In the genomic region with DNA sequence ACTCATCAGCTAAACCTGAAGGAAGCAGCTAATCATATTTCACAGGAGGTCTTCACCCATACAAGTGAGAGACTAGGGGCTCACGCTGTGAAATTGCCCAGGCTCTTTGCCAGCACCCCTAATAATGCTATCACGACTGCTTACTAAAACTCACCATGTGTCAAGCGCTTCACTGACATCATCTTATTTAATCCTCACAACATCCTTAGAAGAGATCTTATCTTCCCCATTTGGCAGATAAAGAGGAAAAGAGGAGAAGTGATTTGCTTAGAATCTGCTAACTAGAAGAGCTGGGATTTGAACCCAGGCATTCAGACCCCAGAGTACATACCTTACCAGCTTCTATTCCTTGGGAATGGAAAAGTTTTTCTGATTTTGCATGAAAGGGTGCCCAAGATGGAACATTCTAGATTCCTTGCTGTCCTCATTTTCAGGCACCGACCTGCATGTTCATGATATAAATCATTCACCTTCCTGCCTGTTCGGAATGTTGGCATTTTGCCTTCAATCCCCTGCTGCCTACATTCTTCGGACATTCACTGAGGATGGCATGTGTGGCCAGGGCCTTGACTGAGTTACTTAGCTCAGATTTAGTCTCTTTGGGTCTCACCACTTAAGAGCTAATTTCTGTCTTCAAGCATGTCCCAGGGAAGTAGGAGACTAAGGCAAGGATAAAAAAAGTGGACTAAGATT, we compare ENCODE assay signal across 1 cellular context.
TF ChIP-seq lines count a peak whose summit lies in the region.

No MANE protein-coding gene starts in this region.

TF ChIP-seq in SK-N-SH, 30 proteins besides CTCF, POLR2A, EP300 and RAD21 (continued from another document):
- TF ChIP-seq USF1 (IDR thresholded peaks at IDR 0.05; ENCODE audit: borderline replicate concordance, low read depth) (no peak), MXI1 (IDR thresholded peaks at IDR 0.05; ENCODE audit: low read depth, low read length) (no peak), TAF1 (IDR thresholded peaks at IDR 0.05; ENCODE audit: borderline replicate concordance, low read depth, low read length) (no peak), MEF2A (IDR thresholded peaks at IDR 0.05; ENCODE audit: borderline replicate concordance, low read depth) (no peak), RCOR1 (IDR thresholded peaks at IDR 0.05; ENCODE audit: low read length) (no peak), FOSL2 (IDR thresholded peaks at IDR 0.05; ENCODE audit: borderline replicate concordance, low read depth) (no peak), MAX (IDR thresholded peaks at IDR 0.05; ENCODE audit: low read depth) (peak; percentile 49; the same call in 1 of the 2 replicates), TEAD4 (IDR thresholded peaks at IDR 0.05; ENCODE audit: borderline replicate concordance, insufficient read depth) (peak; percentile 28; the same call in 1 of the 2 replicates), CHD2 (IDR thresholded peaks at IDR 0.05; ENCODE audit: low read length, partially characterized antibody) (no peak), NFIC (IDR thresholded peaks at IDR 0.05; ENCODE audit: borderline replicate concordance) (peak; percentile 63), TCF12 (IDR thresholded peaks at IDR 0.05) (peak; percentile 35; the same call in 1 of the 2 replicates), EZH2phosphoT487 (IDR thresholded peaks at IDR 0.05; ENCODE audit: borderline replicate concordance, low read depth) (no peak), USF2 (IDR thresholded peaks at IDR 0.05; ENCODE audit: borderline replicate concordance, low read depth, low read length) (no peak), JUND (IDR thresholded peaks at IDR 0.05) (no peak), GATA2 (CRISPR knock-in tag; IDR thresholded peaks at IDR 0.05) (no peak), FOXM1 (IDR thresholded peaks at IDR 0.05; ENCODE audit: low read depth) (no peak), RFX5 (IDR thresholded peaks at IDR 0.05; ENCODE audit: low read length) (no peak)
- TF ChIP-seq, protein P1, sequence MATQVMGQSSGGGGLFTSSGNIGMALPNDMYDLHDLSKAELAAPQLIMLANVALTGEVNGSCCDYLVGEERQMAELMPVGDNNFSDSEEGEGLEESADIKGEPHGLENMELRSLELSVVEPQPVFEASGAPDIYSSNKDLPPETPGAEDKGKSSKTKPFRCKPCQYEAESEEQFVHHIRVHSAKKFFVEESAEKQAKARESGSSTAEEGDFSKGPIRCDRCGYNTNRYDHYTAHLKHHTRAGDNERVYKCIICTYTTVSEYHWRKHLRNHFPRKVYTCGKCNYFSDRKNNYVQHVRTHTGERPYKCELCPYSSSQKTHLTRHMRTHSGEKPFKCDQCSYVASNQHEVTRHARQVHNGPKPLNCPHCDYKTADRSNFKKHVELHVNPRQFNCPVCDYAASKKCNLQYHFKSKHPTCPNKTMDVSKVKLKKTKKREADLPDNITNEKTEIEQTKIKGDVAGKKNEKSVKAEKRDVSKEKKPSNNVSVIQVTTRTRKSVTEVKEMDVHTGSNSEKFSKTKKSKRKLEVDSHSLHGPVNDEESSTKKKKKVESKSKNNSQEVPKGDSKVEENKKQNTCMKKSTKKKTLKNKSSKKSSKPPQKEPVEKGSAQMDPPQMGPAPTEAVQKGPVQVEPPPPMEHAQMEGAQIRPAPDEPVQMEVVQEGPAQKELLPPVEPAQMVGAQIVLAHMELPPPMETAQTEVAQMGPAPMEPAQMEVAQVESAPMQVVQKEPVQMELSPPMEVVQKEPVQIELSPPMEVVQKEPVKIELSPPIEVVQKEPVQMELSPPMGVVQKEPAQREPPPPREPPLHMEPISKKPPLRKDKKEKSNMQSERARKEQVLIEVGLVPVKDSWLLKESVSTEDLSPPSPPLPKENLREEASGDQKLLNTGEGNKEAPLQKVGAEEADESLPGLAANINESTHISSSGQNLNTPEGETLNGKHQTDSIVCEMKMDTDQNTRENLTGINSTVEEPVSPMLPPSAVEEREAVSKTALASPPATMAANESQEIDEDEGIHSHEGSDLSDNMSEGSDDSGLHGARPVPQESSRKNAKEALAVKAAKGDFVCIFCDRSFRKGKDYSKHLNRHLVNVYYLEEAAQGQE (IDR thresholded peaks at IDR 0.05; ENCODE audit: low read depth, low read length), result no peak
- TF ChIP-seq, protein P2, sequence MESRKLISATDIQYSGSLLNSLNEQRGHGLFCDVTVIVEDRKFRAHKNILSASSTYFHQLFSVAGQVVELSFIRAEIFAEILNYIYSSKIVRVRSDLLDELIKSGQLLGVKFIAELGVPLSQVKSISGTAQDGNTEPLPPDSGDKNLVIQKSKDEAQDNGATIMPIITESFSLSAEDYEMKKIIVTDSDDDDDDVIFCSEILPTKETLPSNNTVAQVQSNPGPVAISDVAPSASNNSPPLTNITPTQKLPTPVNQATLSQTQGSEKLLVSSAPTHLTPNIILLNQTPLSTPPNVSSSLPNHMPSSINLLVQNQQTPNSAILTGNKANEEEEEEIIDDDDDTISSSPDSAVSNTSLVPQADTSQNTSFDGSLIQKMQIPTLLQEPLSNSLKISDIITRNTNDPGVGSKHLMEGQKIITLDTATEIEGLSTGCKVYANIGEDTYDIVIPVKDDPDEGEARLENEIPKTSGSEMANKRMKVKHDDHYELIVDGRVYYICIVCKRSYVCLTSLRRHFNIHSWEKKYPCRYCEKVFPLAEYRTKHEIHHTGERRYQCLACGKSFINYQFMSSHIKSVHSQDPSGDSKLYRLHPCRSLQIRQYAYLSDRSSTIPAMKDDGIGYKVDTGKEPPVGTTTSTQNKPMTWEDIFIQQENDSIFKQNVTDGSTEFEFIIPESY (IDR thresholded peaks at IDR 0.05; ENCODE audit: borderline replicate concordance, low read depth), result no peak
- TF ChIP-seq, protein P3, sequence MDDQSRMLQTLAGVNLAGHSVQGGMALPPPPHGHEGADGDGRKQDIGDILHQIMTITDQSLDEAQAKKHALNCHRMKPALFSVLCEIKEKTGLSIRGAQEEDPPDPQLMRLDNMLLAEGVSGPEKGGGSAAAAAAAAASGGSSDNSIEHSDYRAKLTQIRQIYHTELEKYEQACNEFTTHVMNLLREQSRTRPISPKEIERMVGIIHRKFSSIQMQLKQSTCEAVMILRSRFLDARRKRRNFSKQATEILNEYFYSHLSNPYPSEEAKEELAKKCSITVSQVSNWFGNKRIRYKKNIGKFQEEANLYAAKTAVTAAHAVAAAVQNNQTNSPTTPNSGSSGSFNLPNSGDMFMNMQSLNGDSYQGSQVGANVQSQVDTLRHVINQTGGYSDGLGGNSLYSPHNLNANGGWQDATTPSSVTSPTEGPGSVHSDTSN (IDR thresholded peaks at IDR 0.05), result peak; percentile 56; the same call in 1 of the 2 replicates
